ENCODE assay signal across 26 cellular contexts in genomic region chr5:119521232-119521631, GRCh38.
"Had no signal": no experiment of that assay in that cellular context is flagged by ENCODE, and none has a peak within 500 bp of the region (broad histone marks: within the 10 kb centered on the region; RNA-seq: fewer than 3 reads in every experiment).

No MANE protein-coding gene starts in this region.

- DNase-seq: colonic mucosa; cortex of kidney; dermis blood vessel endothelial cell; dorsolateral prefrontal cortex; effector CD4-positive, alpha-beta T cell; effector CD8-positive, alpha-beta T cell; effector memory CD4-positive, alpha-beta T cell; effector memory CD8-positive, alpha-beta T cell; endodermal cell; erythroblast; esophagus squamous epithelium; foreskin fibroblast; foreskin keratinocyte; foreskin melanocyte; gastrocnemius medialis; glutamatergic neuron; head of caudate nucleus; heart left ventricle; heart right ventricle had no signal

- H3K36me3 ChIP-seq: colonic mucosa had no signal

- H3K9me3 Mint-ChIP-seq: effector memory CD8-positive, alpha-beta T cell had no signal

- H3K27ac ChIP-seq: colonic mucosa, coronary artery, epithelial cell of prostate, esophagus muscularis mucosa, esophagus squamous epithelium, foreskin keratinocyte, gastrocnemius medialis, gastroesophageal sphincter, heart left ventricle, heart right ventricle, hepatocyte had no signal

- H3K4me1 ChIP-seq: colonic mucosa, foreskin keratinocyte, gastrocnemius medialis had no signal

- H3K4me3 Mint-ChIP-seq: dendritic cell treated with granulocyte-macrophage colony-stimulating factor and Interleukin-4, amounts not matched to agents 40 ng/mL and 50 ng/mL, for 4 days; effector memory CD8-positive, alpha-beta T cell; endodermal cell had no signal

- H3K4me3 ChIP-seq: colonic mucosa, coronary artery, dorsolateral prefrontal cortex, esophagus muscularis mucosa, esophagus squamous epithelium, gastrocnemius medialis, gastroesophageal sphincter, heart left ventricle, heart right ventricle, hepatocyte had no signal

- H3K27ac Mint-ChIP-seq: dendritic cell treated with granulocyte-macrophage colony-stimulating factor and Interleukin-4, amounts not matched to agents 40 ng/mL and 50 ng/mL, for 4 days; effector memory CD8-positive, alpha-beta T cell; endodermal cell had no signal

- H3K9me3 ChIP-seq: colonic mucosa, esophagus muscularis mucosa, esophagus squamous epithelium, gastrocnemius medialis, gastroesophageal sphincter had no signal

- ATAC-seq: effector memory CD8-positive, alpha-beta T cell; esophagus mucosa; foreskin keratinocyte; gastrocnemius medialis; gastroesophageal sphincter; heart left ventricle; heart right ventricle had no signal

- H3K27me3 Mint-ChIP-seq: dendritic cell treated with granulocyte-macrophage colony-stimulating factor and Interleukin-4, amounts not matched to agents 40 ng/mL and 50 ng/mL, for 4 days; effector memory CD8-positive, alpha-beta T cell had no signal
